Comparison of ENCODE assay signal across 23 cellular contexts in genomic region chr10:27784272-27784671, GRCh38. TPM values are rescaled to one million over a fixed set of nuclear protein-coding genes. Genes with fewer than 3 reads are reported as not detected.
DNase-seq lines count a peak whose midpoint lies in the region; ATAC-seq and TF ChIP-seq lines count a peak whose summit lies in the region.
"Had no signal": no experiment of that assay in that cellular context is flagged by ENCODE, and none has a peak within 500 bp of the region (broad histone marks: within the 10 kb centered on the region; RNA-seq: fewer than 3 reads in every experiment).

No MANE protein-coding gene starts in this region.

- no peak overlapping the region for H2BK15ac ChIP-seq in neuronal stem cell (ENCODE audit: low read length)

- BruUV-seq in HCT116 (replicated peaks; lab: Mats Ljungman, UMichigan): TSS peak; percentile 68

- H3K27ac Mint-ChIP-seq in chondrocyte (ENCODE audit: unreplicated experiment): peak overlapping the region; percentile 42
- H3K27ac Mint-ChIP-seq: CD4-positive, alpha-beta memory T cell; CD4-positive, CD25-positive, alpha-beta regulatory T cell; CD8-positive, alpha-beta memory T cell had no signal

- H3K9me3 ChIP-seq in HCT116 (ENCODE audit: control insufficient read depth in 1 of 2, insufficient read depth in 1 of 2, low read depth in 1 of 2, low read length in 2 of 2) (peaks cover 0 to 6% of the 10 kb centered on the region in 2 experiments; a peak in 1 of 4 replicates), MM.1S (replicated peaks; ENCODE audit: insufficient read depth, low read length) (no peaks in the 10 kb centered on the region), thoracic aorta (no peaks in the 10 kb centered on the region), neuronal stem cell (replicated peaks in 1 of 2; ENCODE audit: control insufficient read depth in 2 of 2, insufficient read depth in 1 of 2, low read depth in 1 of 2, low read length in 2 of 2) (no peaks in the 10 kb centered on the region)
- H3K9me3 ChIP-seq: BE2C had no signal

- no peak overlapping the region for H2AK5ac ChIP-seq in neuronal stem cell (ENCODE audit: low read depth, low read length)

- H4K20me1 ChIP-seq in HCT116 (ENCODE audit: insufficient read depth) (no peaks in the 10 kb centered on the region), MM.1S (ENCODE audit: insufficient read depth, low read length) (no peaks in the 10 kb centered on the region)
- H4K20me1 ChIP-seq: BLaER1 had no signal

- CTCF ChIA-PET in HCT116 (lab: Charles Lee): interaction anchor here (0.8 to 1.2 kb wide), 4 partner anchors 24 to 457 kb away, joined by 3 to 20 read pairs (median 12); no protein-coding TSS in a partner anchor

- POLR2A ChIA-PET in HCT116 (lab: Charles Lee): interaction anchor here (0.6 kb wide), 1 partner anchor 212 kb away, joined by 3 read pairs; no protein-coding TSS in a partner anchor

- no peaks in the 10 kb centered on the region for H3K79me2 ChIP-seq in HCT116 (ENCODE audit: insufficient read depth, low read length)
- H3K79me2 ChIP-seq in MM.1S (ENCODE audit: low read length): no peaks in the 10 kb centered on the region

- H2AFZ ChIP-seq in HCT116 (ENCODE audit: low read depth, low read length, poor library complexity, severe bottlenecking) (no peak overlapping the region), MM.1S (ENCODE audit: low read length) (peak overlapping the region; percentile 17), neuronal stem cell (ENCODE audit: low read length) (no peak overlapping the region)

- no peak overlapping the region for H2BK5ac ChIP-seq in neuronal stem cell (ENCODE audit: low read length)

- H3K27ac ChIP-seq in HCT116 (ENCODE audit: low read depth, low read length): peak overlapping the region; percentile 52; the same call in 1 of the 2 replicates
- peak overlapping the region; percentile 34; the same call in 1 of the 2 replicates for H3K27ac ChIP-seq in MM.1S (ENCODE audit: low read length)
- peak overlapping the region; percentile 4 to 13 for H3K27ac ChIP-seq in thoracic aorta
- no peak overlapping the region for H3K27ac ChIP-seq in neuronal stem cell (replicated peaks; ENCODE audit: low read length)
- H3K27ac ChIP-seq: 22Rv1, BLaER1 had no signal

- no peak overlapping the region for H2BK120ac ChIP-seq in neuronal stem cell (ENCODE audit: low read depth, low read length)

- DNase-seq in HCT116 (ENCODE audit: low read depth, low spot score) (no peak), MM.1S (peak; percentile 56), chondrocyte (ENCODE audit: low spot score) (no peak), thoracic aorta (ENCODE audit: low spot score) (no peak), neuronal stem cell (ENCODE audit: low spot score) (no peak), cardiac septum (ENCODE audit: low spot score) (no peak), foreskin fibroblast (no peak)
- DNase-seq: BE2C, C1 segment of cervical spinal cord, COR-L47, DMS 273 treated with DMSO at 0.1 percent for 48 hours, DMS153, DMS79, GDM1 had no signal

- no peak overlapping the region for H3K4ac ChIP-seq in neuronal stem cell (ENCODE audit: low read length)

- ATAC-seq in HCT116: no peak
- no peak for ATAC-seq in thoracic aorta (ENCODE audit: insufficient number of reproducible peaks, low FRiP score, low read depth)
- no peak for ATAC-seq in GM21390 (IDR thresholded peaks at IDR 0.05; ENCODE audit: unreplicated experiment)

- H3K9me2 ChIP-seq in HCT116 (ENCODE audit: insufficient read depth) (no peaks in the 10 kb centered on the region), MM.1S (replicated peaks; ENCODE audit: insufficient read depth, low read length) (no peaks in the 10 kb centered on the region)

- no CpG with 5 or more reads among the region's 2 CpGs for WGBS in neuronal stem cell (ENCODE audit: extremely low coverage in 2 of 2, insufficient read length in 2 of 2, insufficient replicate concordance in 1 of 2), 2 donors

- TF ChIP-seq CTCF in HCT116 (IDR thresholded peaks at IDR 0.05 in 2 of 3, conservative IDR thresholded peaks at IDR 0.05 in 1 of 3; ENCODE audit: borderline replicate concordance in 1 of 3, insufficient read depth in 1 of 3, low read depth in 2 of 3, low read length in 2 of 3) (no peak), MM.1S (IDR thresholded peaks at IDR 0.05; ENCODE audit: low read length) (no peak), chondrocyte (IDR thresholded peaks at IDR 0.05) (no peak), thoracic aorta (IDR thresholded peaks at IDR 0.05) (no peak), foreskin fibroblast (IDR thresholded peaks at IDR 0.05; ENCODE audit: low read depth, low read length) (no peak)

- intact Hi-C loops in HCT116 (cut with micrococcal nuclease): loop anchor here (10.0 kb wide), 2 partner anchors 321 to 601 kb away; no protein-coding TSS in a partner anchor
- intact Hi-C loops in cardiac septum (cut with DNase I): no loop called here

- no peak overlapping the region for H3K4me3 ChIP-seq in HCT116 (replicated peaks in 1 of 2; ENCODE audit: low read depth in 1 of 2, low read length in 2 of 2)
- peak overlapping the region; percentile 9 for H3K4me3 ChIP-seq in MM.1S (ENCODE audit: low read length)
- H3K4me3 ChIP-seq in thoracic aorta: peak overlapping the region; percentile 8
- no peak overlapping the region for H3K4me3 ChIP-seq in neuronal stem cell (ENCODE audit: low read length in 2 of 2)
- H3K4me3 ChIP-seq in foreskin fibroblast (ENCODE audit: low read depth in 1 of 2, low read length in 2 of 2): no peak overlapping the region
- H3K4me3 ChIP-seq: BLaER1, GM12878 had no signal

- peaks cover 4% of the 10 kb centered on the region for H3K9me3 Mint-ChIP-seq in chondrocyte (ENCODE audit: low read depth)

- H3K4me2 ChIP-seq in HCT116 (ENCODE audit: low read length): peak overlapping the region; percentile 40; the same call in 1 of the 2 replicates
- peak overlapping the region; percentile 56 for H3K4me2 ChIP-seq in MM.1S (ENCODE audit: low read depth, low read length)
- H3K4me2 ChIP-seq in neuronal stem cell (ENCODE audit: insufficient read depth, low read length, poor library complexity, severe bottlenecking): no peak overlapping the region
- H3K4me2 ChIP-seq: BLaER1 had no signal

- no peak overlapping the region for H2BK12ac ChIP-seq in neuronal stem cell (ENCODE audit: low read length)

- peak overlapping the region; percentile 22 for H3K4me3 Mint-ChIP-seq in chondrocyte (ENCODE audit: unreplicated experiment)
- H3K4me3 Mint-ChIP-seq: CD14-positive monocyte; CD4-positive, alpha-beta memory T cell; CD4-positive, CD25-positive, alpha-beta regulatory T cell; CD8-positive, alpha-beta memory T cell had no signal

- peaks cover 2% of the 10 kb centered on the region for H3K36me3 Mint-ChIP-seq in chondrocyte (ENCODE audit: low read depth)
- H3K36me3 Mint-ChIP-seq: CD14-positive monocyte; CD4-positive, alpha-beta memory T cell; CD4-positive, CD25-positive, alpha-beta regulatory T cell; CD8-positive, alpha-beta memory T cell had no signal

- TF ChIP-seq RAD21 in HCT116 (IDR thresholded peaks at IDR 0.05; ENCODE audit: low read depth): no peak

- H4K91ac ChIP-seq in neuronal stem cell (ENCODE audit: low read depth, low read length, poor library complexity): no peak overlapping the region

- H3K4me1 Mint-ChIP-seq in chondrocyte (ENCODE audit: low read depth): peaks cover 21% of the 10 kb centered on the region
- H3K4me1 Mint-ChIP-seq: CD4-positive, alpha-beta memory T cell; CD4-positive, CD25-positive, alpha-beta regulatory T cell; CD8-positive, alpha-beta memory T cell had no signal

- no peak for TF ChIP-seq POLR2A in HCT116 (IDR thresholded peaks at IDR 0.05; ENCODE audit: borderline replicate concordance, extremely low read depth, insufficient read depth, insufficient read length)

- no peak overlapping the region for H3K14ac ChIP-seq in neuronal stem cell (ENCODE audit: low read length)

- H3K27me3 Mint-ChIP-seq in chondrocyte (ENCODE audit: low read depth): peaks cover 2% of the 10 kb centered on the region

- no peaks in the 10 kb centered on the region; the same call in 1 of the 2 replicates for H3F3A ChIP-seq in MM.1S (ENCODE audit: insufficient read depth, low read length)

- H3K23ac ChIP-seq in neuronal stem cell (ENCODE audit: low read depth, low read length, poor library complexity): no peak overlapping the region

- no peak overlapping the region for H3K18ac ChIP-seq in neuronal stem cell (ENCODE audit: low read length)

- RAD21 ChIA-PET in HCT116 (lab: Charles Lee; ENCODE audit: low non-redundant PET in 1 of 2, low total read pairs in 2 of 2, uncharacterized antibody in 2 of 2, unreplicated experiment in 2 of 2): interaction anchor here (0.9 to 1.2 kb wide), 3 partner anchors 395 to 457 kb away, joined by 4 to 9 read pairs (median 6); no protein-coding TSS in a partner anchor

- H3K9ac ChIP-seq in HCT116 (ENCODE audit: low read length) (no peak overlapping the region), MM.1S (ENCODE audit: low read length) (no peak overlapping the region), neuronal stem cell (ENCODE audit: low read depth, low read length, poor library complexity) (no peak overlapping the region)
- H3K9ac ChIP-seq: BLaER1 had no signal

- H3K79me1 ChIP-seq in neuronal stem cell (ENCODE audit: low read depth, low read length): no peaks in the 10 kb centered on the region

- H3K27me3 ChIP-seq in HCT116 (ENCODE audit: insufficient read depth, low read length) (no peaks in the 10 kb centered on the region), MM.1S (replicated peaks; ENCODE audit: insufficient read depth, low read length) (no peaks in the 10 kb centered on the region), thoracic aorta (replicated peaks; ENCODE audit: insufficient read depth) (no peaks in the 10 kb centered on the region), neuronal stem cell (ENCODE audit: control insufficient read depth in 3 of 3, insufficient read depth in 3 of 3, low read depth in 1 of 3, low read length in 3 of 3) (no peaks in the 10 kb centered on the region)
- H3K27me3 ChIP-seq: BE2C, BLaER1 had no signal

- peaks cover 0 to 3% of the 10 kb centered on the region in 2 experiments; a peak in 1 of 4 replicates for H3K36me3 ChIP-seq in HCT116 (ENCODE audit: control insufficient read depth in 1 of 2, insufficient read depth in 2 of 2, low read length in 2 of 2)
- H3K36me3 ChIP-seq in MM.1S (replicated peaks; ENCODE audit: insufficient read depth, low read length): no peaks in the 10 kb centered on the region
- H3K36me3 ChIP-seq in thoracic aorta: no peaks in the 10 kb centered on the region
- H3K36me3 ChIP-seq in neuronal stem cell (replicated peaks in 1 of 2; ENCODE audit: control insufficient read depth in 2 of 2, insufficient read depth in 2 of 2, low read length in 2 of 2): no peaks in the 10 kb centered on the region
- H3K36me3 ChIP-seq: BE2C, BLaER1 had no signal

- no peak overlapping the region for H4K8ac ChIP-seq in neuronal stem cell (ENCODE audit: low read depth, low read length)

- peaks cover 7 to 20% of the 10 kb centered on the region in 2 experiments; a peak in 3 of 4 replicates for H3K4me1 ChIP-seq in HCT116 (ENCODE audit: control insufficient read depth in 1 of 2, insufficient read depth in 2 of 2, low read length in 2 of 2)
- H3K4me1 ChIP-seq in MM.1S (ENCODE audit: low read length): peaks cover 12% of the 10 kb centered on the region
- H3K4me1 ChIP-seq in thoracic aorta (ENCODE audit: control insufficient read depth in 1 of 2, low read depth in 2 of 2): peaks cover 3 to 18% of the 10 kb centered on the region in 2 donors
- H3K4me1 ChIP-seq in neuronal stem cell (ENCODE audit: control insufficient read depth in 2 of 2, insufficient read depth in 1 of 2, low read depth in 1 of 2, low read length in 2 of 2): no peaks in the 10 kb centered on the region
- H3K4me1 ChIP-seq: BE2C, BLaER1 had no signal

RNA-seq across cellular contexts. Expression of gene MKX, which starts 38.7 kb away (rescaled TPM):
- total RNA-seq in HCT116 (2021; ENCODE audit: unreplicated experiment) (27.5 TPM), chondrocyte (19.2 to 28.8 TPM (median 22.1 TPM) in 3 replicates), thoracic aorta (1 to 10 TPM; 2.7 to 8.4 TPM), cardiac septum (0.16 TPM)
- polyA plus RNA-seq in HCT116 (2012): 19.1 and 21.2 TPM in 2 replicates
- polyA plus RNA-seq in neuronal stem cell (2013, experiment 1 of 2): 0.03 TPM
- polyA plus RNA-seq in neuronal stem cell (2013, experiment 2 of 2): 0.03 TPM
- total RNA-seq: CD4-positive, alpha-beta memory T cell; CD4-positive, CD25-positive, alpha-beta regulatory T cell; G401; GM12878 had no signal
- polyA plus RNA-seq: CD14-positive monocyte; CD4-positive, alpha-beta memory T cell; CD4-positive, CD25-positive, alpha-beta regulatory T cell; CD8-positive, alpha-beta memory T cell; GM12878 had no signal

Comparison
In these comparisons a context has a peak if more than half of its experiments do, and no peak if none do; other contexts are left out.
1. H3K4me3 ChIP-seq: peak in MM.1S (single experiment) and thoracic aorta (single experiment); none in HCT116 (0 of 2), neuronal stem cell (0 of 2) and foreskin fibroblast (0 of 2).